Comparison of ENCODE assay signal across 11 cellular contexts in genomic region chr1:203173566-203173965, GRCh38. TPM values are rescaled to one million over a fixed set of nuclear protein-coding genes. Genes with fewer than 3 reads are reported as not detected.
DNase-seq lines count a peak whose midpoint lies in the region; ATAC-seq lines count a peak whose summit lies in the region.
"Had no signal": no experiment of that assay in that cellular context is flagged by ENCODE, and none has a peak within 500 bp of the region (broad histone marks: within the 10 kb centered on the region; RNA-seq: fewer than 3 reads in every experiment).

No MANE protein-coding gene starts in this region.

- H3K79me1 ChIP-seq in mesendoderm (ENCODE audit: low read length): no peaks in the 10 kb centered on the region

- no peak overlapping the region for H4K5ac ChIP-seq in mesendoderm (ENCODE audit: low read length)

- WGBS in mesendoderm (ENCODE audit: extremely low coverage, insufficient coverage, low lambda C conversion rate): no CpG with 5 or more reads among the region's 5 CpGs

- no peaks in the 10 kb centered on the region for H3K4me1 Mint-ChIP-seq in activated CD4-positive, alpha-beta T cell treated with anti-CD3 and anti-CD28 coated beads for 36 hours

- no peak overlapping the region for H3K4me2 ChIP-seq in mesendoderm (ENCODE audit: low read length)

- H3K56ac ChIP-seq in mesendoderm (ENCODE audit: low read length): no peak overlapping the region

- H3K27ac Mint-ChIP-seq in activated CD4-positive, alpha-beta T cell treated with anti-CD3 and anti-CD28 coated beads for 36 hours: no peak overlapping the region

- H3K9ac ChIP-seq in mesendoderm (ENCODE audit: low read length): no peak overlapping the region

- DNase-seq in mesendoderm: peak; percentile 43
- DNase-seq in ecto neural progenitor cell (ENCODE audit: low spot score): no peak
- no peak for DNase-seq in stimulated activated naive CD8-positive, alpha-beta T cell treated with anti-CD3 and anti-CD28 coated beads, Interleukin-15, Interleukin-2, amounts not matched to agents 100 U/mL and 50 U/mL, for 24 hours
- no peak for DNase-seq in activated CD4-positive, alpha-beta T cell treated with anti-CD3 and anti-CD28 coated beads for 36 hours
- DNase-seq in CD1c-positive myeloid dendritic cell (ENCODE audit: extremely low spot score): no peak

- no peaks in the 10 kb centered on the region for H3K27me3 Mint-ChIP-seq in activated CD4-positive, alpha-beta T cell treated with anti-CD3 and anti-CD28 coated beads for 36 hours

- no peak overlapping the region for H3K18ac ChIP-seq in mesendoderm (ENCODE audit: low read length)

- ATAC-seq in GM18520 (IDR thresholded peaks at IDR 0.05; ENCODE audit: unreplicated experiment) (peak; percentile 79), GM21737 (IDR thresholded peaks at IDR 0.05; ENCODE audit: unreplicated experiment) (peak; percentile 87), HG03575 (IDR thresholded peaks at IDR 0.05; ENCODE audit: extremely low read depth, insufficient number of reproducible peaks, low FRiP score, unreplicated experiment) (peak; percentile 83)
- ATAC-seq in stimulated activated naive CD8-positive, alpha-beta T cell treated with anti-CD3 and anti-CD28 coated beads, Interleukin-15, Interleukin-2, amounts not matched to agents 100 U/mL and 50 U/mL, for 24 hours: no peak
- no peak for ATAC-seq in activated CD4-positive, alpha-beta T cell treated with anti-CD3 and anti-CD28 coated beads for 36 hours

- H3K4me1 ChIP-seq in mesendoderm (ENCODE audit: control insufficient read depth, low read depth, low read length): peaks cover 11% of the 10 kb centered on the region

- no peak overlapping the region for H3K4me3 ChIP-seq in mesendoderm (ENCODE audit: low read length)

- H3K9me3 Mint-ChIP-seq in activated CD4-positive, alpha-beta T cell treated with anti-CD3 and anti-CD28 coated beads for 36 hours (ENCODE audit: low read depth): no peaks in the 10 kb centered on the region

- H2BK120ac ChIP-seq in mesendoderm (ENCODE audit: low read depth, low read length): no peak overlapping the region

- H3K36me3 Mint-ChIP-seq in activated CD4-positive, alpha-beta T cell treated with anti-CD3 and anti-CD28 coated beads for 36 hours (ENCODE audit: low read depth): no peaks in the 10 kb centered on the region

- intact Hi-C loops in activated CD4-positive, alpha-beta T cell treated with anti-CD3 and anti-CD28 coated beads for 36 hours (cut with DNase I, micrococcal nuclease): loop anchor here (2.0 to 5.0 kb wide), 3 partner anchors 43 to 136 kb away; no protein-coding TSS in a partner anchor

- no peak overlapping the region for H2BK15ac ChIP-seq in mesendoderm (replicated peaks; ENCODE audit: low read depth)

- POLR2A ChIA-PET in activated CD4-positive, alpha-beta T cell treated with anti-CD3 and anti-CD28 coated beads for 36 hours (lab: Charles Lee): no interaction called here

- no peaks in the 10 kb centered on the region for H3K79me2 ChIP-seq in mesendoderm (ENCODE audit: control insufficient read depth, insufficient read depth, low read length)

- no peaks in the 10 kb centered on the region for H3K36me3 ChIP-seq in mesendoderm (ENCODE audit: control insufficient read depth, insufficient read depth, low read length)

- H3K27ac ChIP-seq in mesendoderm (ENCODE audit: low read depth, low read length): no peak overlapping the region

- no peak overlapping the region for H3K23ac ChIP-seq in mesendoderm (ENCODE audit: low read length)

- H4K8ac ChIP-seq in mesendoderm (ENCODE audit: low read depth, low read length): no peak overlapping the region

- H2AK5ac ChIP-seq in mesendoderm (ENCODE audit: low read length): no peak overlapping the region

- H3K4ac ChIP-seq in mesendoderm (ENCODE audit: low read depth, low read length): no peak overlapping the region

- H3K27me3 ChIP-seq in mesendoderm (ENCODE audit: insufficient read depth, low read length, poor library complexity): no peaks in the 10 kb centered on the region

- CTCF ChIA-PET in activated CD4-positive, alpha-beta T cell treated with anti-CD3 and anti-CD28 coated beads for 36 hours (lab: Charles Lee): interaction anchor here (0.7 to 3.4 kb wide), 8 partner anchors 17 to 135 kb away, joined by 3 to 28 read pairs (median 4); partner anchors contain the start of gene ADORA1

- H3K4me3 Mint-ChIP-seq in activated CD4-positive, alpha-beta T cell treated with anti-CD3 and anti-CD28 coated beads for 36 hours: no peak overlapping the region

- H2BK5ac ChIP-seq in mesendoderm (ENCODE audit: low read length): no peak overlapping the region

RNA-seq across cellular contexts. Expression of gene MYBPH, which starts 2.1 kb away (rescaled TPM):
- not detected for polyA plus RNA-seq in mesendoderm (2013, experiment 1 of 2)
- 0.04 TPM for polyA plus RNA-seq in mesendoderm (2013, experiment 2 of 2)
- total RNA-seq in activated CD4-positive, alpha-beta T cell treated with anti-CD3 and anti-CD28 coated beads for 36 hours: not detected
- total RNA-seq: activated CD8-positive, alpha-beta memory T cell treated with anti-CD3 and anti-CD28 coated beads for 36 hours; dermis microvascular lymphatic vessel endothelial cell; NCI-H460 had no signal

RNA-seq across cellular contexts. Expression of gene CHI3L1, which starts 12.9 kb away (rescaled TPM):
- polyA plus RNA-seq in mesendoderm (2013, experiment 1 of 2): 0.22 TPM
- polyA plus RNA-seq in mesendoderm (2013, experiment 2 of 2): 0.20 TPM
- total RNA-seq in activated CD4-positive, alpha-beta T cell treated with anti-CD3 and anti-CD28 coated beads for 36 hours: under 1 TPM; 0.09 to 0.18 TPM
- total RNA-seq: activated CD8-positive, alpha-beta memory T cell treated with anti-CD3 and anti-CD28 coated beads for 36 hours; NCI-H460 had no signal

RNA-seq across cellular contexts. Expression of gene ADORA1, which starts 46.0 kb away (rescaled TPM):
- 8.0 TPM for polyA plus RNA-seq in mesendoderm (2013, experiment 1 of 2)
- 8.0 TPM for polyA plus RNA-seq in mesendoderm (2013, experiment 2 of 2)
- total RNA-seq in activated CD4-positive, alpha-beta T cell treated with anti-CD3 and anti-CD28 coated beads for 36 hours: not detected
- total RNA-seq: activated CD8-positive, alpha-beta memory T cell treated with anti-CD3 and anti-CD28 coated beads for 36 hours; dermis microvascular lymphatic vessel endothelial cell had no signal

RNA-seq across cellular contexts. Expression of gene CHIT1, which starts 55.9 kb away (rescaled TPM):
- polyA plus RNA-seq in mesendoderm (2013, experiment 1 of 2): not detected
- not detected for polyA plus RNA-seq in mesendoderm (2013, experiment 2 of 2)
- under 1 TPM; 0.63 to 0.80 TPM for total RNA-seq in activated CD4-positive, alpha-beta T cell treated with anti-CD3 and anti-CD28 coated beads for 36 hours
- total RNA-seq: dermis microvascular lymphatic vessel endothelial cell, NCI-H460 had no signal

Comparison
In these comparisons a context has a peak if more than half of its experiments do, and no peak if none do; other contexts are left out.
1. ATAC-seq: peak in GM18520 (single experiment), GM21737 (single experiment) and HG03575 (single experiment); none in stimulated activated naive CD8-positive, alpha-beta T cell treated with anti-CD3 and anti-CD28 coated beads, Interleukin-15, Interleukin-2, amounts not matched to agents 100 U/mL and 50 U/mL, for 24 hours (single experiment) and activated CD4-positive, alpha-beta T cell treated with anti-CD3 and anti-CD28 coated beads for 36 hours (single experiment).